23 cellular contexts compared by ENCODE assay signal in genomic region chr20:49228676-49229075, GRCh38. TPM values are rescaled to one million over a fixed set of nuclear protein-coding genes. Genes with fewer than 3 reads are reported as not detected.
DNase-seq lines count a peak whose midpoint lies in the region; ATAC-seq and TF ChIP-seq lines count a peak whose summit lies in the region.
"Had no signal": no experiment of that assay in that cellular context is flagged by ENCODE, and none has a peak within 500 bp of the region (broad histone marks: within the 10 kb centered on the region; RNA-seq: fewer than 3 reads in every experiment).

No MANE protein-coding gene starts in this region.

- WGBS in stomach, 5 donors, result 91 to 96% (median 94%) methylated on average over 8 to 9 of the region's 9 CpGs

- H3K4me1 Mint-ChIP-seq in osteocyte (ENCODE audit: unreplicated experiment), result peaks cover 2% of the 10 kb centered on the region
- H3K4me1 Mint-ChIP-seq: activated naive CD4-positive, alpha-beta T cell treated with anti-CD3 and anti-CD28 coated beads, Interleukin-2, amount 50 U/mL, for 24 hours; neural progenitor cell had no signal

- H3K27ac Mint-ChIP-seq in osteocyte (ENCODE audit: unreplicated experiment), result no peak overlapping the region
- H3K27ac Mint-ChIP-seq: activated naive CD4-positive, alpha-beta T cell treated with anti-CD3 and anti-CD28 coated beads, Interleukin-2, amount 50 U/mL, for 24 hours; neural progenitor cell had no signal

- DNase-seq in DMS 273 (lab: John Stamatoyannopoulos, UW; ENCODE audit: unreplicated experiment) (peak; percentile 94), NCI-H1105 treated with DMSO at 0.1 percent for 48 hours (lab: John Stamatoyannopoulos, UW) (peak; percentile 93), NCI-H446 treated with DMSO at 0.1 percent for 48 hours (lab: John Stamatoyannopoulos, UW) (peak; percentile 40), cerebellum (ENCODE audit: low spot score) (peak; percentile 52), GM19240 (ENCODE audit: insufficient read length, low spot score) (no peak), osteocyte (ENCODE audit: extremely low spot score, unreplicated experiment) (no peak), stomach (no peak)
- DNase-seq: activated CD4-positive, CD25-positive, alpha-beta regulatory T cell; activated T-cell treated with anti-CD3 and anti-CD28 coated beads, Interleukin-2, amount 50 U/mL, for 48 hours; CD4-positive, alpha-beta memory T cell; effector CD8-positive, alpha-beta T cell; hypothalamus; mucosa of descending colon; NK-92 treated with Interleukin-12 subunit alpha and Interleukin-12 subunit beta, amount 100 ng/mL, for 24 hours; stimulated activated naive CD8-positive, alpha-beta T cell treated with anti-CD3 and anti-CD28 coated beads, Interleukin-15, amount 100 ng/mL, for 72 hours; T1000; upper lobe of left lung had no signal

- peaks cover 59% of the 10 kb centered on the region for H3K36me3 Mint-ChIP-seq in osteocyte (ENCODE audit: unreplicated experiment)

- intact Hi-C loops in stomach (cut with DNase I; ENCODE audit: low total_unique reads), result no loop called here

- TF ChIP-seq POLR2A in stomach (IDR thresholded peaks at IDR 0.05), result no peak

- H3K36me3 ChIP-seq in stomach, result peaks cover 71 to 99% (median 98%) of the 10 kb centered on the region in 4 donors
- H3K36me3 ChIP-seq: neural progenitor cell had no signal

- no peak overlapping the region for H3K27ac ChIP-seq in stomach
- H3K27ac ChIP-seq: neural progenitor cell, prostate gland, upper lobe of left lung had no signal

- ATAC-seq in GM21619 (IDR thresholded peaks at IDR 0.05; ENCODE audit: unreplicated experiment), result no peak
- ATAC-seq: esophagus mucosa; mucosa of descending colon; stimulated activated naive CD8-positive, alpha-beta T cell treated with anti-CD3 and anti-CD28 coated beads, Interleukin-15, amount 100 ng/mL, for 72 hours had no signal

- no peaks in the 10 kb centered on the region for H3K4me1 ChIP-seq in stomach
- H3K4me1 ChIP-seq: neural progenitor cell, prostate gland had no signal

- no peaks in the 10 kb centered on the region for H3K27me3 ChIP-seq in stomach
- H3K27me3 ChIP-seq: neural progenitor cell, upper lobe of left lung had no signal

- TF ChIP-seq CTCF in osteocyte (IDR thresholded peaks at IDR 0.05) (no peak), stomach (IDR thresholded peaks at IDR 0.05) (no peak)

- no peak overlapping the region for H3K4me3 ChIP-seq in stomach
- H3K4me3 ChIP-seq: mucosa of descending colon, neural progenitor cell, prostate gland, upper lobe of left lung had no signal

- H3K9me3 Mint-ChIP-seq in osteocyte (ENCODE audit: unreplicated experiment), result no peaks in the 10 kb centered on the region
- H3K9me3 Mint-ChIP-seq: activated naive CD4-positive, alpha-beta T cell treated with anti-CD3 and anti-CD28 coated beads, Interleukin-2, amount 50 U/mL, for 24 hours; CD4-positive, alpha-beta memory T cell; central memory CD8-positive, alpha-beta T cell; neural progenitor cell; stimulated activated naive CD8-positive, alpha-beta T cell treated with anti-CD3 and anti-CD28 coated beads, Interleukin-15, amount 100 ng/mL, for 72 hours had no signal

- TF ChIP-seq EP300 in stomach (IDR thresholded peaks at IDR 0.05), result no peak

- H3K27me3 Mint-ChIP-seq in osteocyte (ENCODE audit: unreplicated experiment), result no peaks in the 10 kb centered on the region
- H3K27me3 Mint-ChIP-seq: activated naive CD4-positive, alpha-beta T cell treated with anti-CD3 and anti-CD28 coated beads, Interleukin-2, amount 50 U/mL, for 24 hours; CD4-positive, alpha-beta memory T cell; central memory CD8-positive, alpha-beta T cell; stimulated activated naive CD8-positive, alpha-beta T cell treated with anti-CD3 and anti-CD28 coated beads, Interleukin-15, amount 100 ng/mL, for 72 hours had no signal

- H3K4me3 Mint-ChIP-seq in osteocyte (ENCODE audit: unreplicated experiment), result no peak overlapping the region
- H3K4me3 Mint-ChIP-seq: activated naive CD4-positive, alpha-beta T cell treated with anti-CD3 and anti-CD28 coated beads, Interleukin-2, amount 50 U/mL, for 24 hours; CD4-positive, alpha-beta memory T cell; central memory CD8-positive, alpha-beta T cell; neural progenitor cell; stimulated activated naive CD8-positive, alpha-beta T cell treated with anti-CD3 and anti-CD28 coated beads, Interleukin-15, amount 100 ng/mL, for 72 hours had no signal

- no peaks in the 10 kb centered on the region for H3K9me3 ChIP-seq in stomach
- H3K9me3 ChIP-seq: mucosa of descending colon, prostate gland, upper lobe of left lung had no signal

RNA-seq across cellular contexts. Expression of gene DDX27, which starts 9.5 kb away (rescaled TPM):
- total RNA-seq in cerebellum (17.1 TPM), osteocyte (30.5 and 34.1 TPM in 2 replicates), stomach (10 to 100 TPM; 11.7 to 38.2 (median 36.2) TPM)
- polyA plus RNA-seq in stomach, result 10 to 100 TPM; 21.0 to 21.5 (median 21.4) TPM

RNA-seq across cellular contexts. Expression of gene STAU1, which starts 40.5 kb away (rescaled TPM):
- total RNA-seq in cerebellum, result 36.0 TPM
- 83.1 and 85.4 TPM in 2 replicates for total RNA-seq in osteocyte
- total RNA-seq in stomach, result 100 to 1,000 TPM in 1 of 5 donors, 10 to 100 TPM in 4; 33.9 to 129 (median 77.3) TPM
- polyA plus RNA-seq in stomach, result 10 to 100 TPM; 33.0 to 59.3 (median 38.4) TPM

RNA-seq across cellular contexts. Expression of gene ZNFX1, which starts 49.2 kb away (rescaled TPM):
- total RNA-seq in cerebellum (12.8 TPM), osteocyte (48.1 and 51.6 TPM in 2 replicates), stomach (10 to 100 TPM in 4 of 5 donors, 1 to 10 TPM in 1; 5.2 to 29.6 (median 26.1) TPM)
- polyA plus RNA-seq in stomach, result 1 to 10 TPM; 5.8 to 8.4 (median 6.4) TPM

Comparison
In these comparisons a context has a peak if more than half of its experiments do, and no peak if none do; other contexts are left out.
1. DNase-seq: peak in DMS 273 (single experiment), NCI-H1105 treated with DMSO at 0.1 percent for 48 hours (single experiment), NCI-H446 treated with DMSO at 0.1 percent for 48 hours (single experiment) and cerebellum (single experiment); none in GM19240 (single experiment), osteocyte (single experiment) and stomach (single experiment).